In the genomic region with DNA sequence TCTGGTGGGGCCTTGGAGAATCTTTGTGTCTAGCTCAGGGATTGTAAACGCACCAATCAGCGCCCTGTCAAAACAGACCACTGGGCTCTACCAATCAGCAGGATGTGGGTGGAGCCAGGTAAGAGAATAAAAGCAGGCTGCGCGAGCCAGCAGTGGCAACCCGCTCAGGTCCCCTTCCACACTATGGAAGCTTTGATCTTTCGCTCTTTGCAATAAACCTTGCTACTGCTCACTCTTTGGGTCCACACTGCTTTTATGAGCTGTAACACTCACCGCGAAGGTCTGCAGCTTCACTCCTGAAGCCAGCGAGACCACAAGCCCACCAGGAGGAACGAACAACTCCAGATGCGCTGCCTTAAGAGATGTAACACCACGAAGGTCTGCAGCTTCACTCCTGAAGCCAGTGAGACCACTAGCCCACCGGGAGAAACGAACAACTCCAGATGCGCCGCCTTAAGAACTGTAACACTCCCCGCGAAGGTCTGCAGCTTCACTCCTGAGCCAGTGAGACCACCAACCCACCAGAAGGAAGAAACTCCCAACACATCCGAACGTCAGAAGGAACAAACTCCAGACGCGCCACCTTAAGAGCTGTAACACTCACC, we compare ENCODE assay signal across 1 cellular context.
TF ChIP-seq lines count a peak whose summit lies in the region.

No MANE protein-coding gene starts in this region.

TF ChIP-seq in HepG2, 621 proteins besides CTCF, POLR2A, EP300 and RAD21:
- peak; percentile 29; the same call in 1 of the 2 replicates for TF ChIP-seq NFYB (CRISPR knock-in tag; IDR thresholded peaks at IDR 0.05)
